Comparison of ENCODE assay signal across 18 cellular contexts in the genomic region with DNA sequence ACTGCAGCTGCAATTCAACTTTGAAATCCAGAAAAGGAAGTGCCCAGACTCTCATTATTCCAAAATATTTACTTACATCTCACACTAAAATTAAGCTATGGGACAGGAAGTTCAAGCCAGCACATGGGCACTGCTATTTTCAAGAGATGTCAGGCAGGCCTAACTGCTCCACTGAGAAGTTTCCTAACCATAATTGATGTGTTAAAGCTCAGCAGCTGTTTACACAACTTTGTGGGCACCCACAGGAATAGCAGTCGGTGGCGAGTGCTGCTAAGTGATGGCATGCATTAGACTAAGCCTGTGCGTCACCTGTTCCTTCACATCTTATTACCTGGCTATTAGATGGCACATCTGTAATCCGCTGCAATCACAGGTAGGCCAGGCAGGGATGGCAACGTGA.
"Had no signal": no experiment of that assay in that cellular context is flagged by ENCODE, and none has a peak within 500 bp of the region (broad histone marks: within the 10 kb centered on the region; RNA-seq: fewer than 3 reads in every experiment).

No MANE protein-coding gene starts in this region.

- ATAC-seq: activated T-cell treated with anti-CD3 and anti-CD28 coated beads, Interleukin-2, amount 50 U/mL, for 4 hours; body of pancreas; heart right ventricle; naive thymus-derived CD8-positive, alpha-beta T cell; sciatic nerve; stimulated activated naive B cell treated with anti-CD40 and anti-IgM and Interleukin-4, amounts not matched to agents 10 μg/mL and 1 μg/mL and 100 μg/mL, for 72 hours had no signal

- H3K27me3 ChIP-seq: body of pancreas, esophagus squamous epithelium, heart right ventricle, ovary, upper lobe of left lung had no signal

- DNase-seq: activated CD4-positive, alpha-beta T cell treated with anti-CD3 and anti-CD28 coated beads, Interleukin-2, amount 50 U/mL, for 1 hour; activated CD4-positive, CD25-positive, alpha-beta regulatory T cell treated with anti-CD3 and anti-CD28 coated beads, Interleukin-2, amount 50 U/mL, for 72 hours; activated CD8-positive, alpha-beta memory T cell treated with anti-CD3 and anti-CD28 coated beads, Interleukin-2, amount 50 U/mL, for 4 hours; activated naive CD4-positive, alpha-beta T cell treated with anti-CD3 and anti-CD28 coated beads for 36 hours; activated T-cell treated with anti-CD3 and anti-CD28 coated beads, Interleukin-2, amount 50 U/mL, for 4 hours; body of pancreas; dermis blood vessel endothelial cell; effector memory CD4-positive, alpha-beta T cell; esophagus squamous epithelium; heart right ventricle; immature natural killer cell; mesendoderm; naive thymus-derived CD8-positive, alpha-beta T cell; ovary; stimulated activated naive B cell treated with anti-CD40 and anti-IgM and Interleukin-4, amounts not matched to agents 10 μg/mL and 1 μg/mL and 100 μg/mL, for 72 hours; upper lobe of left lung had no signal

- H3K4me3 ChIP-seq: body of pancreas, esophagus squamous epithelium, heart right ventricle, ovary, thoracic aorta, upper lobe of left lung had no signal

- H3K27ac ChIP-seq: body of pancreas, esophagus squamous epithelium, heart right ventricle, ovary, thoracic aorta, upper lobe of left lung had no signal

- H3K4me1 ChIP-seq: body of pancreas, esophagus squamous epithelium, upper lobe of left lung had no signal

- H3K36me3 ChIP-seq: esophagus squamous epithelium, heart right ventricle, ovary, thoracic aorta, upper lobe of left lung had no signal

- H3K9me3 ChIP-seq: body of pancreas, esophagus squamous epithelium, heart right ventricle, ovary, thoracic aorta, upper lobe of left lung had no signal
